In the genomic region with DNA sequence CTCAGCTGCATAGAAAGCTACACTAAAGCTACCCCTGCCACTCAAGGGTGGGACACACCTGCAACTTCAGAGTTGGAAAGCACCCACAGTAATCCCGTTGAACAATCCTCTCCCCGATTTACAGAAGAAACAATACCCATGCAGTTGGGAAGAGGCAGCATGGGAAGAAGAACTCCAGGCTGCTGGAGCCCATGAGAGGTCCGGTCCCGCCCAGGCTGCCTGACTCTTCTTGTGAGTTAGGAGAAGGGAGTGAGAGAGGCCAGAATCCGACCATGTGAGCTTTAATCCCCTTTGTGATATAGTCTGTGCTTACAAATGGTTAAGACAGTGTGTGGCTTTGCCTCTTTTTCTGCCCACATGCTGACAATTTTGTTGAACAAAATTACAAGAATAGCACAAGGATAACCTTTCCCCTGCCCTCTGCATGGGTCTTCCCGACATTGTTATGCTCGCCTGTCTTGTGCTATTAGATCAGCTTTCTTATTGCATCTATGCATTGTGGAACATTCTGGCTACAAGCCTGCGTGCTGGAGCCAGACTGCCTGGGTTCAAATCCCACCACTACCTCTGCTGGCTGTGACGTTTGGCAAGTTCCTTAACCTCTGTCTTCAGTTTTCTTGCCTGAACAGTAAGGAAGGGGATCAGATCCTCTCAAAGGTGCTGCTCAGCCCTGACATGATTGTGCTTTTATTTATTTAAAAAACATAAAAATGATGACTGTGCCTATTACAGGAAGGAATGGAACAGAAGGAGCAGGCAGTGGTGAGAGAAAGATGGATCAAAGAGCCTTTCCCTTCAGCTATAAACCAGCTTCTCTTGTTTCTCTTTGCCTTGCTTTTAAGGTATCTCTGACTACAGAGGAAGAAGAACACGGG, we compare ENCODE assay signal across 20 cellular contexts. TPM values are rescaled to one million over a fixed set of nuclear protein-coding genes. Genes with fewer than 3 reads are reported as not detected.
DNase-seq lines count a peak whose midpoint lies in the region; ATAC-seq and TF ChIP-seq lines count a peak whose summit lies in the region.
"Had no signal": no experiment of that assay in that cellular context is flagged by ENCODE, and none has a peak within 500 bp of the region (broad histone marks: within the 10 kb centered on the region; RNA-seq: fewer than 3 reads in every experiment).

No MANE protein-coding gene starts in this region.

- DNase-seq in adipocyte (ENCODE audit: low read depth) (peak; percentile 16), coronary artery (ENCODE audit: low spot score) (no peak), PC-9 (no peak), globus pallidus (ENCODE audit: low spot score) (no peak), NCI-H524 (lab: John Stamatoyannopoulos, UW) (no peak)
- DNase-seq: activated B cell treated with CpG ODN at 0.5 μM for 24 hours; activated CD8-positive, alpha-beta memory T cell treated with anti-CD3 and anti-CD28 coated beads, Interleukin-2, amount 10 ng/mL, durations not matched to agents 7 days and 5 days; activated gamma-delta T cell treated with Interleukin-2 at 50 U/mL for 16 hours; body of pancreas; DMS79; GOT3; head of caudate nucleus; NCI-H2029 treated with DMSO at 0.1 percent for 48 hours; NCI-H526; stimulated activated CD4-positive, alpha-beta T cell treated with anti-CD3 and anti-CD28 coated beads, Interleukin-4, amount 100 ng/mL, for 4 hours; T-helper 1 cell had no signal

- CTCF ChIA-PET in PC-9 (lab: Charles Lee): interaction anchor here (0.5 to 2.2 kb wide), 3 partner anchors 12 to 18 kb away, joined by 3 to 8 read pairs (median 4); no protein-coding TSS in a partner anchor

- TF ChIP-seq CTCF in coronary artery (IDR thresholded peaks at IDR 0.05) (no peak), nephron (IDR thresholded peaks at IDR 0.05; ENCODE audit: unreplicated experiment in 3 of 3) (no peak), PC-9 (conservative IDR thresholded peaks at IDR 0.05) (no peak)

- peak overlapping the region; percentile 9 to 62 (median 9) for H3K27ac Mint-ChIP-seq in nephron
- H3K27ac Mint-ChIP-seq: activated B cell treated with CpG ODN at 0.5 μM for 24 hours; activated CD8-positive, alpha-beta memory T cell treated with anti-CD3 and anti-CD28 coated beads, Interleukin-2, amount 10 ng/mL, durations not matched to agents 7 days and 5 days had no signal

- peaks cover 2% of the 10 kb centered on the region for H3K9me3 Mint-ChIP-seq in nephron
- H3K9me3 Mint-ChIP-seq: activated B cell treated with CpG ODN at 0.5 μM for 24 hours, CD14-positive monocyte had no signal

- H3K36me3 ChIP-seq in adipocyte (ENCODE audit: control insufficient read depth, insufficient read depth, low read length, severe bottlenecking): no peaks in the 10 kb centered on the region
- no peaks in the 10 kb centered on the region for H3K36me3 ChIP-seq in PC-9 (ENCODE audit: low read depth)

- no peaks in the 10 kb centered on the region for H3K36me3 Mint-ChIP-seq in nephron (ENCODE audit: low read depth)
- H3K36me3 Mint-ChIP-seq: activated CD8-positive, alpha-beta memory T cell treated with anti-CD3 and anti-CD28 coated beads, Interleukin-2, amount 10 ng/mL, durations not matched to agents 7 days and 5 days; CD14-positive monocyte had no signal

- H3K4me1 Mint-ChIP-seq in nephron: peaks cover 29% of the 10 kb centered on the region
- H3K4me1 Mint-ChIP-seq: activated B cell treated with CpG ODN at 0.5 μM for 24 hours; activated CD8-positive, alpha-beta memory T cell treated with anti-CD3 and anti-CD28 coated beads, Interleukin-2, amount 10 ng/mL, durations not matched to agents 7 days and 5 days; CD14-positive monocyte had no signal

- ATAC-seq in HG03196 (IDR thresholded peaks at IDR 0.05; ENCODE audit: unreplicated experiment): no peak
- ATAC-seq: activated CD8-positive, alpha-beta memory T cell treated with anti-CD3 and anti-CD28 coated beads, Interleukin-2, amount 10 ng/mL, durations not matched to agents 7 days and 5 days; body of pancreas had no signal

- H3K27me3 ChIP-seq in adipocyte (replicated peaks; ENCODE audit: control insufficient read depth, insufficient read depth, low read length) (no peaks in the 10 kb centered on the region), PC-9 (ENCODE audit: insufficient read depth, low read depth) (no peaks in the 10 kb centered on the region)
- H3K27me3 ChIP-seq: body of pancreas had no signal

- intact Hi-C loops in PC-9 (cut with micrococcal nuclease; ENCODE audit: unreplicated experiment): no loop called here

- POLR2A ChIA-PET in PC-9 (lab: Charles Lee; ENCODE audit: unreplicated experiment): no interaction called here

- H3K9ac ChIP-seq in adipocyte (ENCODE audit: low read length): peak overlapping the region; percentile 6

- H3K27me3 Mint-ChIP-seq in nephron (ENCODE audit: low read depth): no peaks in the 10 kb centered on the region

- H3K9me3 ChIP-seq in adipocyte (ENCODE audit: control insufficient read depth, low read length) (no peaks in the 10 kb centered on the region), PC-9 (ENCODE audit: insufficient read depth, low read depth) (no peaks in the 10 kb centered on the region)
- H3K9me3 ChIP-seq: body of pancreas had no signal

- no peak overlapping the region for H3K4me2 ChIP-seq in PC-9

- H3K4me3 ChIP-seq in adipocyte (ENCODE audit: low read length) (no peak overlapping the region), coronary artery (no peak overlapping the region), PC-9 (no peak overlapping the region)
- H3K4me3 ChIP-seq: body of pancreas had no signal

- no peaks in the 10 kb centered on the region for H3K9me2 ChIP-seq in PC-9 (ENCODE audit: insufficient read depth)

- H3K4me3 Mint-ChIP-seq in nephron: no peak overlapping the region
- H3K4me3 Mint-ChIP-seq: activated B cell treated with CpG ODN at 0.5 μM for 24 hours; activated CD8-positive, alpha-beta memory T cell treated with anti-CD3 and anti-CD28 coated beads, Interleukin-2, amount 10 ng/mL, durations not matched to agents 7 days and 5 days; CD14-positive monocyte had no signal

- H4K20me1 ChIP-seq in PC-9 (ENCODE audit: insufficient read depth): no peaks in the 10 kb centered on the region

- BruUV-seq in PC-9 (replicated peaks; lab: Mats Ljungman, UMichigan): no TSS peak

- no peaks in the 10 kb centered on the region for H3K79me2 ChIP-seq in PC-9 (ENCODE audit: low read depth)

- H3F3A ChIP-seq in PC-9 (ENCODE audit: insufficient read depth, low read depth): no peaks in the 10 kb centered on the region

- H2AFZ ChIP-seq in PC-9: no peak overlapping the region

- H3K27ac ChIP-seq in coronary artery: peak overlapping the region; percentile 77 to 85
- H3K27ac ChIP-seq in temporal lobe (ENCODE audit: low read depth, low read length): peak overlapping the region; percentile 11
- H3K27ac ChIP-seq in PC-9: no peak overlapping the region

- peaks cover 65% of the 10 kb centered on the region for H3K4me1 ChIP-seq in adipocyte (ENCODE audit: control insufficient read depth, insufficient read depth, low read length)
- H3K4me1 ChIP-seq in PC-9 (replicated peaks; ENCODE audit: insufficient read depth): no peaks in the 10 kb centered on the region; the same call in 1 of the 2 replicates
- H3K4me1 ChIP-seq: body of pancreas had no signal

RNA-seq across cellular contexts. Expression of a gene that starts 56.0 kb away (rescaled TPM):
- 23.4 TPM for total RNA-seq in temporal lobe
- total RNA-seq in PC-9 (2021): 18.5 and 24.6 TPM in 2 replicates
